ENCODE assay signal across 8 cellular contexts in genomic region chr16:56576585-56577299, GRCh38. TPM values are rescaled to one million over a fixed set of nuclear protein-coding genes. Genes with fewer than 3 reads are reported as not detected.
A peak's percentile ranks its signal among the peaks of the same experiment; 100 is the strongest.
DNase-seq lines count a peak whose midpoint lies in the region; ATAC-seq and TF ChIP-seq lines count a peak whose summit lies in the region.

No MANE protein-coding gene starts in this region.

- peak; percentile 85 for ATAC-seq in GM21515 (IDR thresholded peaks at IDR 0.05; ENCODE audit: unreplicated experiment)
- ATAC-seq in T-helper 17 cell, result peak; percentile 100

- H3K9me3 ChIP-seq in T-helper 17 cell (ENCODE audit: control insufficient read depth, low read length, poor library complexity, severe bottlenecking), result no peaks in the 10 kb centered on the region
- no peaks in the 10 kb centered on the region for H3K9me3 ChIP-seq in hepatocyte (ENCODE audit: low read depth)

- no peak overlapping the region for H2AFZ ChIP-seq in hepatocyte

- no peaks in the 10 kb centered on the region for H3K4me1 ChIP-seq in hepatocyte (ENCODE audit: insufficient read depth)

- no peak overlapping the region for H3K4me3 Mint-ChIP-seq in T-helper 17 cell

- peaks cover 9% of the 10 kb centered on the region for H3K4me1 Mint-ChIP-seq in T-helper 17 cell

- H3K79me2 ChIP-seq in hepatocyte, result no peaks in the 10 kb centered on the region

- DNase-seq in COR-L47 (lab: John Stamatoyannopoulos, UW) (peak; percentile 30), LHCN-M2 (ENCODE audit: low read depth) (peak; percentile 19), T-helper 17 cell (peak; percentile 77 to 82 (median 78)), amniotic stem cell (lab: John Stamatoyannopoulos, UW) (peak; percentile 9), hepatocyte (ENCODE audit: low spot score) (peak; percentile 77), NCI-H2081 (lab: John Stamatoyannopoulos, UW) (no peak)
- peak; percentile 88 for DNase-seq in stimulated activated CD4-positive, alpha-beta T cell treated with anti-CD3 and anti-CD28 coated beads, Interleukin-12 subunit alpha, Interleukin-12 subunit beta, amount 100 ng/mL, for 4 hours

- no peaks in the 10 kb centered on the region for H4K20me1 ChIP-seq in hepatocyte (ENCODE audit: insufficient read depth, poor library complexity, severe bottlenecking)

- H3K36me3 Mint-ChIP-seq in T-helper 17 cell (ENCODE audit: low read depth), result peaks cover 2% of the 10 kb centered on the region

- H3K27me3 Mint-ChIP-seq in T-helper 17 cell, result peaks cover 6% of the 10 kb centered on the region

- peak; percentile 60 for TF ChIP-seq CTCF in hepatocyte (IDR thresholded peaks at IDR 0.05; ENCODE audit: poor library complexity)

- no peaks in the 10 kb centered on the region for H3K36me3 ChIP-seq in hepatocyte (replicated peaks; ENCODE audit: insufficient read depth, low read depth)

- no peak overlapping the region for H3K4me3 ChIP-seq in hepatocyte

- H3K4me2 ChIP-seq in hepatocyte, result no peak overlapping the region

- peak overlapping the region; percentile 39 for H3K27ac Mint-ChIP-seq in T-helper 17 cell

- H3K27ac ChIP-seq in hepatocyte, result no peak overlapping the region

- no peaks in the 10 kb centered on the region for H3K9me2 ChIP-seq in hepatocyte (replicated peaks; ENCODE audit: insufficient read depth)

- no peaks in the 10 kb centered on the region for H3K27me3 ChIP-seq in hepatocyte

- 43% methylated on average over 8 of the region's 8 CpGs for WGBS in hepatocyte (ENCODE audit: low lambda C conversion rate, missing lambda C conversion rate)

RNA-seq across cellular contexts. Expression of gene MT4, which starts 11.9 kb away (rescaled TPM):
- total RNA-seq in LHCN-M2 (2014; rRNA removed) (not detected in 2 replicates), T-helper 17 cell (not detected), hepatocyte (not detected in 2 replicates)
- polyA plus RNA-seq in LHCN-M2 (2012), result not detected
- not detected in 2 replicates for polyA plus RNA-seq in hepatocyte

RNA-seq across cellular contexts. Expression of gene MT3, which starts 12.6 kb away (rescaled TPM):
- total RNA-seq in LHCN-M2 (2014; rRNA removed) (not detected in 2 replicates), T-helper 17 cell (not detected), hepatocyte (not detected in 2 replicates)
- polyA plus RNA-seq in LHCN-M2 (2012), result 3.0 TPM
- polyA plus RNA-seq in hepatocyte, result not detected in 2 replicates

RNA-seq across cellular contexts. Expression of gene MT2A, which starts 31.6 kb away (rescaled TPM):
- total RNA-seq in LHCN-M2 (2014; rRNA removed), result 632 and 1,404 TPM in 2 replicates
- polyA plus RNA-seq in LHCN-M2 (2012), result 4,702 TPM
- total RNA-seq in T-helper 17 cell, result 10 to 100 TPM; 36.4 to 43.4 TPM
- 64.9 and 70.3 TPM in 2 replicates for total RNA-seq in hepatocyte
- 914 and 1,143 TPM in 2 replicates for polyA plus RNA-seq in hepatocyte

RNA-seq across cellular contexts. Expression of gene MT1E, which starts 48.8 kb away (rescaled TPM):
- total RNA-seq in LHCN-M2 (2014; rRNA removed) (712 and 733 TPM in 2 replicates), T-helper 17 cell (1 to 10 TPM; 1.9 to 8.7 TPM), hepatocyte (42.3 and 65.5 TPM in 2 replicates)
- 787 TPM for polyA plus RNA-seq in LHCN-M2 (2012)
- 105 and 121 TPM in 2 replicates for polyA plus RNA-seq in hepatocyte

RNA-seq across cellular contexts. Expression of gene MT1M, which starts 55.7 kb away (rescaled TPM):
- total RNA-seq in LHCN-M2 (2014; rRNA removed) (2.2 and 4.2 TPM in 2 replicates), T-helper 17 cell (not detected), hepatocyte (0.60 TPM in 1 of 2 replicates, not detected in the other)
- 8.0 TPM for polyA plus RNA-seq in LHCN-M2 (2012)
- polyA plus RNA-seq in hepatocyte, result 0.26 TPM in 1 of 2 replicates, not detected in the other

Comparison
In these comparisons a context has a peak if more than half of its experiments do, and no peak if none do; other contexts are left out.
1. DNase-seq: peak in COR-L47 (single experiment), LHCN-M2 (single experiment), T-helper 17 cell (3 of 3), amniotic stem cell (single experiment), hepatocyte (single experiment) and stimulated activated CD4-positive, alpha-beta T cell treated with anti-CD3 and anti-CD28 coated beads, Interleukin-12 subunit alpha, Interleukin-12 subunit beta, amount 100 ng/mL, for 4 hours (single experiment); none in NCI-H2081 (0 of 2).